ENCODE assay signal across 1 cellular context in genomic region chr7:130228840-130229239, GRCh38.
TF ChIP-seq lines count a peak whose summit lies in the region.

No MANE protein-coding gene starts in this region.

TF ChIP-seq in SK-N-SH, 30 proteins besides CTCF, POLR2A, EP300 and RAD21:
- no peak for TF ChIP-seq NRF1 (IDR thresholded peaks at IDR 0.05; ENCODE audit: low read depth, low read length)
- no peak for TF ChIP-seq YY1 (IDR thresholded peaks at IDR 0.05; ENCODE audit: low read depth)
- no peak for TF ChIP-seq JUND (IDR thresholded peaks at IDR 0.05)
- TF ChIP-seq, protein P1, sequence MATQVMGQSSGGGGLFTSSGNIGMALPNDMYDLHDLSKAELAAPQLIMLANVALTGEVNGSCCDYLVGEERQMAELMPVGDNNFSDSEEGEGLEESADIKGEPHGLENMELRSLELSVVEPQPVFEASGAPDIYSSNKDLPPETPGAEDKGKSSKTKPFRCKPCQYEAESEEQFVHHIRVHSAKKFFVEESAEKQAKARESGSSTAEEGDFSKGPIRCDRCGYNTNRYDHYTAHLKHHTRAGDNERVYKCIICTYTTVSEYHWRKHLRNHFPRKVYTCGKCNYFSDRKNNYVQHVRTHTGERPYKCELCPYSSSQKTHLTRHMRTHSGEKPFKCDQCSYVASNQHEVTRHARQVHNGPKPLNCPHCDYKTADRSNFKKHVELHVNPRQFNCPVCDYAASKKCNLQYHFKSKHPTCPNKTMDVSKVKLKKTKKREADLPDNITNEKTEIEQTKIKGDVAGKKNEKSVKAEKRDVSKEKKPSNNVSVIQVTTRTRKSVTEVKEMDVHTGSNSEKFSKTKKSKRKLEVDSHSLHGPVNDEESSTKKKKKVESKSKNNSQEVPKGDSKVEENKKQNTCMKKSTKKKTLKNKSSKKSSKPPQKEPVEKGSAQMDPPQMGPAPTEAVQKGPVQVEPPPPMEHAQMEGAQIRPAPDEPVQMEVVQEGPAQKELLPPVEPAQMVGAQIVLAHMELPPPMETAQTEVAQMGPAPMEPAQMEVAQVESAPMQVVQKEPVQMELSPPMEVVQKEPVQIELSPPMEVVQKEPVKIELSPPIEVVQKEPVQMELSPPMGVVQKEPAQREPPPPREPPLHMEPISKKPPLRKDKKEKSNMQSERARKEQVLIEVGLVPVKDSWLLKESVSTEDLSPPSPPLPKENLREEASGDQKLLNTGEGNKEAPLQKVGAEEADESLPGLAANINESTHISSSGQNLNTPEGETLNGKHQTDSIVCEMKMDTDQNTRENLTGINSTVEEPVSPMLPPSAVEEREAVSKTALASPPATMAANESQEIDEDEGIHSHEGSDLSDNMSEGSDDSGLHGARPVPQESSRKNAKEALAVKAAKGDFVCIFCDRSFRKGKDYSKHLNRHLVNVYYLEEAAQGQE (IDR thresholded peaks at IDR 0.05; ENCODE audit: low read depth, low read length), result no peak
- TF ChIP-seq, protein P2, sequence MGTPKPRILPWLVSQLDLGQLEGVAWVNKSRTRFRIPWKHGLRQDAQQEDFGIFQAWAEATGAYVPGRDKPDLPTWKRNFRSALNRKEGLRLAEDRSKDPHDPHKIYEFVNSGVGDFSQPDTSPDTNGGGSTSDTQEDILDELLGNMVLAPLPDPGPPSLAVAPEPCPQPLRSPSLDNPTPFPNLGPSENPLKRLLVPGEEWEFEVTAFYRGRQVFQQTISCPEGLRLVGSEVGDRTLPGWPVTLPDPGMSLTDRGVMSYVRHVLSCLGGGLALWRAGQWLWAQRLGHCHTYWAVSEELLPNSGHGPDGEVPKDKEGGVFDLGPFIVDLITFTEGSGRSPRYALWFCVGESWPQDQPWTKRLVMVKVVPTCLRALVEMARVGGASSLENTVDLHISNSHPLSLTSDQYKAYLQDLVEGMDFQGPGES (IDR thresholded peaks at IDR 0.05; ENCODE audit: low read depth, low read length), result no peak
- no peak for TF ChIP-seq FOXM1 (IDR thresholded peaks at IDR 0.05; ENCODE audit: low read depth)
- TF ChIP-seq SIN3A (IDR thresholded peaks at IDR 0.05; ENCODE audit: borderline replicate concordance, low read depth, low read length), result no peak
- TF ChIP-seq RFX5 (IDR thresholded peaks at IDR 0.05; ENCODE audit: low read length), result no peak
- no peak for TF ChIP-seq SMC3 (IDR thresholded peaks at IDR 0.05; ENCODE audit: low read depth, low read length)
- TF ChIP-seq ELF1 (IDR thresholded peaks at IDR 0.05), result no peak
- TF ChIP-seq GATA2 (CRISPR knock-in tag; IDR thresholded peaks at IDR 0.05), result no peak
- no peak for TF ChIP-seq MXI1 (IDR thresholded peaks at IDR 0.05; ENCODE audit: low read depth, low read length)
- no peak for TF ChIP-seq NFIC (IDR thresholded peaks at IDR 0.05; ENCODE audit: borderline replicate concordance)
- TF ChIP-seq RXRA (IDR thresholded peaks at IDR 0.05; ENCODE audit: borderline replicate concordance, low read depth), result no peak
- no peak for TF ChIP-seq FOXJ3 (CRISPR knock-in tag; IDR thresholded peaks at IDR 0.05)
- TF ChIP-seq, protein P3, sequence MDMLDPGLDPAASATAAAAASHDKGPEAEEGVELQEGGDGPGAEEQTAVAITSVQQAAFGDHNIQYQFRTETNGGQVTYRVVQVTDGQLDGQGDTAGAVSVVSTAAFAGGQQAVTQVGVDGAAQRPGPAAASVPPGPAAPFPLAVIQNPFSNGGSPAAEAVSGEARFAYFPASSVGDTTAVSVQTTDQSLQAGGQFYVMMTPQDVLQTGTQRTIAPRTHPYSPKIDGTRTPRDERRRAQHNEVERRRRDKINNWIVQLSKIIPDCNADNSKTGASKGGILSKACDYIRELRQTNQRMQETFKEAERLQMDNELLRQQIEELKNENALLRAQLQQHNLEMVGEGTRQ (IDR thresholded peaks at IDR 0.05; ENCODE audit: borderline replicate concordance, low read depth, low read length), result no peak
